ENCODE assay signal across 7 cellular contexts in the genomic region with DNA sequence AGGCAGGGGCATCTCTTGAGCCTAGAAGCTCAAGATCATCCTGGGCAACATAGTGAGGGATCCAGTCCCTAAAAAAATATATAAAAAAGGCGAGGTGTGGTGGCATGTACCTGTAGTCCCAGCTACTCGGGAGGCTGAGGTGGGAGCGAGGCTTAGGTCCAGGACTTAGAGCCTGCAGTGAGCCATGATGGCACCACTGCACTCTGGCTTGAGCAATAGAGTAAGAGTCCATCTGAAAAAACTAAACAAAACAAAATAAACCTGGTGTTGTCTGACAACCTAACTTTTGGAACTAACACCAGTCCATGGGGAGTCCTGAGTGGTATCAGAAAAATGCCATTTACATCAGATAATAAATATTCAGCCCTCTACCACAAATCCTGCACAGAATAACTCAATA.
"Had no signal": no experiment of that assay in that cellular context is flagged by ENCODE, and none has a peak within 500 bp of the region (broad histone marks: within the 10 kb centered on the region; RNA-seq: fewer than 3 reads in every experiment).

No MANE protein-coding gene starts in this region.

- H3K36me3 Mint-ChIP-seq: IgD-negative memory B cell had no signal

- ATAC-seq: K562 had no signal

- H3K27ac Mint-ChIP-seq: IgD-negative memory B cell had no signal

- H3K4me1 Mint-ChIP-seq: IgD-negative memory B cell had no signal

- H3K27ac ChIP-seq: HL-60 had no signal

- H3K4me3 ChIP-seq: K562 had no signal

- DNase-seq: IMR-90, KBM-7, KG1 had no signal

- H3K4me3 Mint-ChIP-seq: IgD-negative memory B cell had no signal

- FAIRE-seq: HTR-8/SVneo, K562 had no signal

- H3K9me3 Mint-ChIP-seq: IgD-negative memory B cell had no signal
